ENCODE assay signal across 25 cellular contexts in genomic region chr21:43679951-43680350, GRCh38.
"Had no signal": no experiment of that assay in that cellular context is flagged by ENCODE, and none has a peak within 500 bp of the region (broad histone marks: within the 10 kb centered on the region; RNA-seq: fewer than 3 reads in every experiment).

No MANE protein-coding gene starts in this region.

- H3K27me3 Mint-ChIP-seq: activated CD4-positive, alpha-beta T cell treated with anti-CD3 and anti-CD28 coated beads, Interleukin-2, amount 10 ng/mL, durations not matched to agents 24 days and 14 days; activated naive CD8-positive, alpha-beta T cell; central memory CD8-positive, alpha-beta T cell; dendritic cell treated with granulocyte-macrophage colony-stimulating factor and Interleukin-4, amounts not matched to agents 40 ng/mL and 50 ng/mL, for 4 days; naive B cell; stimulated activated memory B cell treated with anti-CD40 and anti-IgM and Interleukin-4, amounts not matched to agents 10 μg/mL and 1 μg/mL and 100 μg/mL, for 72 hours had no signal

- H3K4me1 ChIP-seq: prostate gland, sigmoid colon, stomach, thyroid gland, upper lobe of left lung, vagina had no signal

- H3K27me3 ChIP-seq: ovary, sigmoid colon, stomach, thyroid gland, upper lobe of left lung, vagina had no signal

- H3K4me3 Mint-ChIP-seq: activated CD4-positive, alpha-beta T cell treated with anti-CD3 and anti-CD28 coated beads, Interleukin-2, amount 10 ng/mL, durations not matched to agents 24 days and 14 days; activated CD8-positive, alpha-beta T cell treated with anti-CD3 and anti-CD28 coated beads, Interleukin-2, amount 10 ng/mL, durations not matched to agents 7 days and 5 days; activated naive CD8-positive, alpha-beta T cell; central memory CD8-positive, alpha-beta T cell; dendritic cell treated with granulocyte-macrophage colony-stimulating factor and Interleukin-4, amounts not matched to agents 40 ng/mL and 50 ng/mL, for 4 days; mesothelial cell of epicardium; stimulated activated memory B cell treated with anti-CD40 and anti-IgM and Interleukin-4, amounts not matched to agents 10 μg/mL and 1 μg/mL and 100 μg/mL, for 72 hours; T-helper 2 cell treated with Interferon-gamma antibody and Interleukin-4, amounts not matched to agents 5 μg/mL and 100 μg/mL, for 36 hours had no signal

- H3K27ac ChIP-seq: epithelial cell of prostate, ovary, prostate gland, sigmoid colon, stomach, thyroid gland, upper lobe of left lung, vagina had no signal

- ATAC-seq: activated CD8-positive, alpha-beta T cell treated with anti-CD3 and anti-CD28 coated beads, Interleukin-2, amount 10 ng/mL, durations not matched to agents 7 days and 5 days; stimulated activated memory B cell treated with anti-CD40 and anti-IgM and Interleukin-4, amounts not matched to agents 10 μg/mL and 1 μg/mL and 100 μg/mL, for 72 hours had no signal

- H3K27ac Mint-ChIP-seq: activated CD4-positive, alpha-beta T cell treated with anti-CD3 and anti-CD28 coated beads, Interleukin-2, amount 10 ng/mL, durations not matched to agents 24 days and 14 days; activated CD8-positive, alpha-beta T cell treated with anti-CD3 and anti-CD28 coated beads, Interleukin-2, amount 10 ng/mL, durations not matched to agents 7 days and 5 days; activated naive CD8-positive, alpha-beta T cell; dendritic cell treated with granulocyte-macrophage colony-stimulating factor and Interleukin-4, amounts not matched to agents 40 ng/mL and 50 ng/mL, for 4 days; mesothelial cell of epicardium; stimulated activated memory B cell treated with anti-CD40 and anti-IgM and Interleukin-4, amounts not matched to agents 10 μg/mL and 1 μg/mL and 100 μg/mL, for 72 hours; T-helper 2 cell treated with Interferon-gamma antibody and Interleukin-4, amounts not matched to agents 5 μg/mL and 100 μg/mL, for 36 hours had no signal

- H3K4me3 ChIP-seq: ovary, prostate gland, sigmoid colon, stomach, thyroid gland, upper lobe of left lung, vagina had no signal

- H3K4me1 Mint-ChIP-seq: mesothelial cell of epicardium; stimulated activated memory B cell treated with anti-CD40 and anti-IgM and Interleukin-4, amounts not matched to agents 10 μg/mL and 1 μg/mL and 100 μg/mL, for 72 hours had no signal

- H3K36me3 ChIP-seq: ovary had no signal

- H3K9me3 Mint-ChIP-seq: activated CD4-positive, alpha-beta T cell treated with anti-CD3 and anti-CD28 coated beads, Interleukin-2, amount 10 ng/mL, durations not matched to agents 24 days and 14 days; central memory CD8-positive, alpha-beta T cell; dendritic cell treated with granulocyte-macrophage colony-stimulating factor and Interleukin-4, amounts not matched to agents 40 ng/mL and 50 ng/mL, for 4 days; mesothelial cell of epicardium; naive B cell; stimulated activated memory B cell treated with anti-CD40 and anti-IgM and Interleukin-4, amounts not matched to agents 10 μg/mL and 1 μg/mL and 100 μg/mL, for 72 hours; T-helper 2 cell treated with Interferon-gamma antibody and Interleukin-4, amounts not matched to agents 5 μg/mL and 100 μg/mL, for 36 hours had no signal

- DNase-seq: activated CD4-positive, alpha-beta T cell treated with anti-CD3 and anti-CD28 coated beads, Interleukin-2, amount 10 ng/mL, durations not matched to agents 24 days and 14 days; activated CD8-positive, alpha-beta T cell treated with anti-CD3 and anti-CD28 coated beads, Interleukin-2, amount 10 ng/mL, durations not matched to agents 7 days and 5 days; activated effector memory CD4-positive, alpha-beta T cell treated with Interleukin-2 at 50 U/mL for 16 hours; activated naive CD4-positive, alpha-beta T cell treated with Interleukin-2 at 50 U/mL for 16 hours; anterior cingulate cortex; effector CD4-positive, alpha-beta T cell; islet precursor cell; naive B cell; ovary; retina; sigmoid colon; small intestine; stimulated activated CD4-positive, alpha-beta T cell treated with anti-CD3 and anti-CD28 coated beads, Interleukin-4, amount 100 ng/mL, for 24 hours; thyroid gland had no signal

- H3K9me3 ChIP-seq: ovary, prostate gland, sigmoid colon, stomach, thyroid gland, upper lobe of left lung, vagina had no signal
